In the genomic region with DNA sequence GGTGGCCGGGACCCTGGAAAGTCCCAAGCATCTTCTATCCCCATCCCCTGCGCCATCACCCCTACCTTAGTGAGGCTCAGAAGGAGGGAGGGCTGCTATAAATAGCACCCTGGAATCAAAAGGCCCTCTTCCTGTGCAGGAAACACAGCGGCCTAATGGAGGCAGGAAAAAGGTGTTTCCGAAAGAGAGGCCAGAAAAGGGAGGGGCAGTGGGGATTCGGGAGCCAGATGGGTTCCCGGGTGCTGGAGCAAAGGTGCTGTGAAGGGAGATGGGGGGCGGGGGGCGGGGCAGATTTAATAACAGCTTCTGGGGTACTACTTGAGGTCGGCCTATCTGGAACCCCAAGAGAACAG, we compare ENCODE assay signal across 17 cellular contexts. TPM values are rescaled to one million over a fixed set of nuclear protein-coding genes. Genes with fewer than 3 reads are reported as not detected.
DNase-seq lines count a peak whose midpoint lies in the region; ATAC-seq, FAIRE-seq and TF ChIP-seq lines count a peak whose summit lies in the region.
"Had no signal": no experiment of that assay in that cellular context is flagged by ENCODE, and none has a peak within 500 bp of the region (broad histone marks: within the 10 kb centered on the region; RNA-seq: fewer than 3 reads in every experiment).

No MANE protein-coding gene starts in this region.

- POLR2A ChIA-PET in endothelial cell of umbilical vein (lab: Charles Lee), result no interaction called here
- POLR2A ChIA-PET in activated CD4-positive, alpha-beta T cell treated with anti-CD3 and anti-CD28 coated beads, Interleukin-2, amount 10 ng/mL, durations not matched to agents 7 days and 5 days (lab: Charles Lee), result no interaction called here

- H3K4me3 Mint-ChIP-seq in activated CD4-positive, alpha-beta T cell treated with anti-CD3 and anti-CD28 coated beads, Interleukin-2, amount 10 ng/mL, durations not matched to agents 7 days and 5 days, result no peak overlapping the region
- H3K4me3 Mint-ChIP-seq: IgD-negative memory B cell had no signal

- peak overlapping the region; percentile 39 for H3K4ac ChIP-seq in trophoblast cell (ENCODE audit: low read depth, low read length)

- H3K36me3 ChIP-seq in endothelial cell of umbilical vein (ENCODE audit: control insufficient read depth in 2 of 2, extremely low read depth in 1 of 2, insufficient read depth in 2 of 2, low read length in 2 of 2) (no peaks in the 10 kb centered on the region), trophoblast cell (ENCODE audit: control insufficient read depth in 1 of 2, insufficient read depth in 2 of 2, low read length in 2 of 2) (peaks cover 3 to 4% of the 10 kb centered on the region in 2 experiments)

- no peak overlapping the region for H3K14ac ChIP-seq in trophoblast cell (ENCODE audit: low read length)

- intact Hi-C loops in left ventricle myocardium superior (cut with micrococcal nuclease) (loop anchor here (10.0 kb wide), 1 partner anchor 239 kb away; no protein-coding TSS in a partner anchor), left cardiac atrium (cut with DNase I) (loop anchor here in 1 of 2 donors (5.0 kb wide), 1 partner anchor 237 kb away; no protein-coding TSS in a partner anchor), endothelial cell of umbilical vein (cut with micrococcal nuclease) (loop anchor here (1.0 to 5.0 kb wide), 2 partner anchors 13 to 73 kb away; no protein-coding TSS in a partner anchor)

- FAIRE-seq in endothelial cell of umbilical vein (lab: Jason Lieb, UNC), result peak; percentile 80
- FAIRE-seq: A549, GM12878 had no signal

- peak overlapping the region; percentile 40 for H4K8ac ChIP-seq in trophoblast cell (ENCODE audit: low read depth, low read length)

- H3K4me2 ChIP-seq in endothelial cell of umbilical vein (ENCODE audit: insufficient read depth, low read length), result peak overlapping the region; percentile 26
- H3K4me2 ChIP-seq in trophoblast cell (ENCODE audit: low read length), result no peak overlapping the region
- H3K4me2 ChIP-seq: A549 had no signal

- no peaks in the 10 kb centered on the region for H4K20me1 ChIP-seq in endothelial cell of umbilical vein (replicated peaks; ENCODE audit: control insufficient read depth, extremely low read depth, insufficient read depth, low read length)

- H3K9ac ChIP-seq in endothelial cell of umbilical vein (replicated peaks; ENCODE audit: extremely low read depth, insufficient read depth, low read length), result no peak overlapping the region
- H3K9ac ChIP-seq in trophoblast cell (ENCODE audit: low read length), result no peak overlapping the region

- H3K9me3 ChIP-seq in endothelial cell of umbilical vein (replicated peaks; ENCODE audit: control insufficient read depth, insufficient read depth, low read length) (no peaks in the 10 kb centered on the region), trophoblast cell (ENCODE audit: insufficient read depth, low read depth, low read length) (no peaks in the 10 kb centered on the region)
- H3K9me3 ChIP-seq: A549 had no signal

- H3K27ac ChIP-seq in endothelial cell of umbilical vein (ENCODE audit: insufficient read depth, low read depth, low read length) (peak overlapping the region; percentile 76), trophoblast cell (ENCODE audit: low read depth, low read length) (no peak overlapping the region)

- H2AK5ac ChIP-seq in trophoblast cell (ENCODE audit: low read length), result no peak overlapping the region

- peaks cover 6% of the 10 kb centered on the region for H3K4me1 Mint-ChIP-seq in activated CD4-positive, alpha-beta T cell treated with anti-CD3 and anti-CD28 coated beads, Interleukin-2, amount 10 ng/mL, durations not matched to agents 7 days and 5 days

- H3K4me3 ChIP-seq in endothelial cell of umbilical vein (replicated peaks in 1 of 3; ENCODE audit: insufficient read depth in 1 of 3, low read depth in 1 of 3, low read length in 3 of 3) (no peak overlapping the region), trophoblast cell (ENCODE audit: low read depth, low read length) (no peak overlapping the region)
- H3K4me3 ChIP-seq: A549, GM12878 had no signal

- dilution Hi-C loops in endothelial cell of umbilical vein (cut with MboI; ENCODE audit: extremely low pct_ligation_motif_present, low sequenced_read_pairs), result loop anchor here (25.0 kb wide), 1 partner anchor 157 kb away; no protein-coding TSS in a partner anchor

- H3K79me1 ChIP-seq in trophoblast cell (ENCODE audit: low read length), result no peaks in the 10 kb centered on the region

- H3K9me3 Mint-ChIP-seq in activated CD4-positive, alpha-beta T cell treated with anti-CD3 and anti-CD28 coated beads, Interleukin-2, amount 10 ng/mL, durations not matched to agents 7 days and 5 days, result no peaks in the 10 kb centered on the region
- H3K9me3 Mint-ChIP-seq: IgD-negative memory B cell had no signal

- peaks cover 7% of the 10 kb centered on the region for H3K27me3 Mint-ChIP-seq in activated CD4-positive, alpha-beta T cell treated with anti-CD3 and anti-CD28 coated beads, Interleukin-2, amount 10 ng/mL, durations not matched to agents 7 days and 5 days
- H3K27me3 Mint-ChIP-seq: IgD-negative memory B cell had no signal

- H3K23ac ChIP-seq in trophoblast cell (ENCODE audit: low read length), result no peak overlapping the region

- no peak for DNase-seq in left ventricle myocardium superior
- no peak for DNase-seq in left cardiac atrium
- DNase-seq in endothelial cell of umbilical vein (ENCODE audit: low read depth, low spot score), result peak; percentile 51
- no peak for DNase-seq in trophoblast cell
- DNase-seq in HT-29 (ENCODE audit: low spot score), result no peak
- DNase-seq in cortex of kidney (lab: John Stamatoyannopoulos, UW), result no peak
- no peak for DNase-seq in activated CD4-positive, alpha-beta T cell treated with anti-CD3 and anti-CD28 coated beads, Interleukin-2, amount 10 ng/mL, durations not matched to agents 7 days and 5 days
- no peak for DNase-seq in SW480 (ENCODE audit: low spot score)
- DNase-seq: DMS53, HCEC 1CT, NCI-H1436, NCI-H524 treated with DMSO at 0.1 percent for 48 hours, OCI-M1, RPMI8226 had no signal

- H3K79me2 ChIP-seq in endothelial cell of umbilical vein (ENCODE audit: control insufficient read depth, insufficient read depth, low read length), result peaks cover 98% of the 10 kb centered on the region
- peaks cover 12% of the 10 kb centered on the region for H3K79me2 ChIP-seq in trophoblast cell (ENCODE audit: control insufficient read depth, insufficient read depth, low read length, poor library complexity)

- no TSS peak for BruUV-seq in endothelial cell of umbilical vein (replicated peaks; lab: Mats Ljungman, UMichigan)

- H4K12ac ChIP-seq in trophoblast cell (ENCODE audit: low read depth, low read length), result no peak overlapping the region

- no peaks in the 10 kb centered on the region for H3K36me3 Mint-ChIP-seq in activated CD4-positive, alpha-beta T cell treated with anti-CD3 and anti-CD28 coated beads, Interleukin-2, amount 10 ng/mL, durations not matched to agents 7 days and 5 days (ENCODE audit: low read depth)
- H3K36me3 Mint-ChIP-seq: IgD-negative memory B cell had no signal

- H3K27me3 ChIP-seq in endothelial cell of umbilical vein (ENCODE audit: control insufficient read depth in 2 of 2, insufficient read depth in 2 of 2, low read length in 2 of 2) (no peaks in the 10 kb centered on the region), trophoblast cell (ENCODE audit: insufficient read depth, low read length) (no peaks in the 10 kb centered on the region)

- H2BK120ac ChIP-seq in trophoblast cell (ENCODE audit: insufficient read depth, low read length, poor library complexity), result peak overlapping the region; percentile 7

- no peak overlapping the region for H3K27ac Mint-ChIP-seq in activated CD4-positive, alpha-beta T cell treated with anti-CD3 and anti-CD28 coated beads, Interleukin-2, amount 10 ng/mL, durations not matched to agents 7 days and 5 days
- H3K27ac Mint-ChIP-seq: IgD-negative memory B cell had no signal

- no peak for TF ChIP-seq CTCF in endothelial cell of umbilical vein (IDR thresholded peaks at IDR 0.05; ENCODE audit: extremely low read depth in 1 of 2, insufficient read depth in 1 of 2, low read depth in 1 of 2, low read length in 2 of 2)

- H3K18ac ChIP-seq in trophoblast cell (ENCODE audit: low read length), result peak overlapping the region; percentile 5

- no peak for TF ChIP-seq POLR2A in endothelial cell of umbilical vein (IDR thresholded peaks at IDR 0.05; ENCODE audit: low read depth, low read length)

- H3K9me1 ChIP-seq in endothelial cell of umbilical vein (replicated peaks; ENCODE audit: control insufficient read depth, extremely low read depth, insufficient read depth, low read length), result no peaks in the 10 kb centered on the region

- no peak overlapping the region for H2BK12ac ChIP-seq in trophoblast cell (ENCODE audit: low read length)

- CTCF ChIA-PET in endothelial cell of umbilical vein (lab: Charles Lee), result interaction anchor here (0.8 to 10.8 kb wide), 7 partner anchors 12 to 237 kb away, joined by 3 to 236 read pairs (median 7); a partner anchor contains a TSS
- CTCF ChIA-PET in activated CD4-positive, alpha-beta T cell treated with anti-CD3 and anti-CD28 coated beads, Interleukin-2, amount 10 ng/mL, durations not matched to agents 7 days and 5 days (lab: Charles Lee), result interaction anchor here (1.3 kb wide), 1 partner anchor 42 kb away, joined by 3 read pairs; no protein-coding TSS in a partner anchor

- H2BK5ac ChIP-seq in trophoblast cell (ENCODE audit: low read depth, low read length, poor library complexity), result peak overlapping the region; percentile 26

- H4K91ac ChIP-seq in trophoblast cell (ENCODE audit: low read depth, low read length), result peak overlapping the region; percentile 12

- peaks cover 61% of the 10 kb centered on the region for H3K4me1 ChIP-seq in endothelial cell of umbilical vein (ENCODE audit: control insufficient read depth, extremely low read depth, insufficient read depth, low read length)
- H3K4me1 ChIP-seq in trophoblast cell (ENCODE audit: control insufficient read depth in 1 of 2, insufficient read depth in 2 of 2, low read length in 2 of 2), result peaks cover 29 to 42% of the 10 kb centered on the region in 2 experiments

- ATAC-seq in left ventricle myocardium superior (peak; percentile 18), left cardiac atrium (no peak)
- ATAC-seq: A549, GM12878 had no signal

- no CpG with 5 or more reads among the region's 9 CpGs for WGBS in trophoblast cell (ENCODE audit: extremely low coverage, insufficient coverage, insufficient read length)

- H2AFZ ChIP-seq in endothelial cell of umbilical vein (ENCODE audit: low read depth, low read length) (no peak overlapping the region), trophoblast cell (ENCODE audit: insufficient read depth, low read length, poor library complexity) (no peak overlapping the region)

RNA-seq across cellular contexts. Expression of a gene that starts 16.6 kb away (rescaled TPM):
- total RNA-seq in left ventricle myocardium superior (63.3 TPM), left cardiac atrium (10 to 100 TPM; 20.7 to 34.8 TPM), endothelial cell of umbilical vein (136 and 138 TPM in 2 replicates)
- 16.3 and 19.9 TPM in 2 replicates for polyA plus RNA-seq in endothelial cell of umbilical vein
- polyA plus RNA-seq in endothelial cell of umbilical vein (2011; cell fraction: cytosol; rRNA removed), result 27.2 and 31.1 TPM in 2 replicates
- 58.6 and 65.0 TPM in 2 replicates for polyA plus RNA-seq in endothelial cell of umbilical vein (2011; cell fraction: nucleus; rRNA removed)
- 73.9 and 86.9 TPM in 2 replicates for polyA plus RNA-seq in endothelial cell of umbilical vein (2012)
- polyA minus RNA-seq in endothelial cell of umbilical vein, result 45.0 and 46.8 TPM in 2 replicates
- polyA minus RNA-seq in endothelial cell of umbilical vein (2011; cell fraction: cytosol; rRNA and poly(A)+ RNA removed), result 0.31 TPM
- polyA minus RNA-seq in endothelial cell of umbilical vein (2011; cell fraction: nucleus; rRNA and poly(A)+ RNA removed), result 83.9 and 99.0 TPM in 2 replicates
- 38.9 and 40.5 TPM in 2 replicates for polyA plus RNA-seq in trophoblast cell (2013)
- total RNA-seq in HT-29 (2014; rRNA removed; shearing (Covaris generic)), result 0.51 and 0.99 TPM in 2 replicates
- total RNA-seq in activated CD4-positive, alpha-beta T cell treated with anti-CD3 and anti-CD28 coated beads, Interleukin-2, amount 10 ng/mL, durations not matched to agents 7 days and 5 days, result 1 to 10 TPM; 2.0 to 2.7 TPM

RNA-seq across cellular contexts. Expression of a gene that starts 48.6 kb away (rescaled TPM):
- total RNA-seq in left ventricle myocardium superior (41.4 TPM), left cardiac atrium (100 to 1,000 TPM in 1 of 2 donors, 10 to 100 TPM in 1; 95.1 to 154 TPM), endothelial cell of umbilical vein (332 and 393 TPM in 2 replicates)
- 510 and 560 TPM in 2 replicates for polyA plus RNA-seq in endothelial cell of umbilical vein
- 538 and 578 TPM in 2 replicates for polyA plus RNA-seq in endothelial cell of umbilical vein (2011; cell fraction: cytosol; rRNA removed)
- 426 and 474 TPM in 2 replicates for polyA plus RNA-seq in endothelial cell of umbilical vein (2011; cell fraction: nucleus; rRNA removed)
- 291 and 393 TPM in 2 replicates for polyA plus RNA-seq in endothelial cell of umbilical vein (2012)
- 360 and 393 TPM in 2 replicates for polyA minus RNA-seq in endothelial cell of umbilical vein
- polyA minus RNA-seq in endothelial cell of umbilical vein (2011; cell fraction: cytosol; rRNA and poly(A)+ RNA removed), result 93.8 TPM
- polyA minus RNA-seq in endothelial cell of umbilical vein (2011; cell fraction: nucleus; rRNA and poly(A)+ RNA removed), result 111 and 143 TPM in 2 replicates
- polyA plus RNA-seq in trophoblast cell (2013), result 326 and 348 TPM in 2 replicates
- total RNA-seq in HT-29 (2014; rRNA removed; shearing (Covaris generic)), result 183 and 213 TPM in 2 replicates
- total RNA-seq in activated CD4-positive, alpha-beta T cell treated with anti-CD3 and anti-CD28 coated beads, Interleukin-2, amount 10 ng/mL, durations not matched to agents 7 days and 5 days, result 10 to 100 TPM; 82.4 to 83.4 TPM

Comparison
In these comparisons a context has a peak if more than half of its experiments do, and no peak if none do; other contexts are left out.
1. RNA of a gene that starts 16.6 kb away (total RNA-seq): 136 to 138 TPM in endothelial cell of umbilical vein, 63.3 TPM in left ventricle myocardium superior (single experiment) and 20.7 to 34.8 TPM in left cardiac atrium; 2.0 to 2.7 TPM in activated CD4-positive, alpha-beta T cell treated with anti-CD3 and anti-CD28 coated beads, Interleukin-2, amount 10 ng/mL, durations not matched to agents 7 days and 5 days and 0.51 to 0.99 TPM in HT-29; every median in the first group is over 4 times any median in the second.